In the genomic region with DNA sequence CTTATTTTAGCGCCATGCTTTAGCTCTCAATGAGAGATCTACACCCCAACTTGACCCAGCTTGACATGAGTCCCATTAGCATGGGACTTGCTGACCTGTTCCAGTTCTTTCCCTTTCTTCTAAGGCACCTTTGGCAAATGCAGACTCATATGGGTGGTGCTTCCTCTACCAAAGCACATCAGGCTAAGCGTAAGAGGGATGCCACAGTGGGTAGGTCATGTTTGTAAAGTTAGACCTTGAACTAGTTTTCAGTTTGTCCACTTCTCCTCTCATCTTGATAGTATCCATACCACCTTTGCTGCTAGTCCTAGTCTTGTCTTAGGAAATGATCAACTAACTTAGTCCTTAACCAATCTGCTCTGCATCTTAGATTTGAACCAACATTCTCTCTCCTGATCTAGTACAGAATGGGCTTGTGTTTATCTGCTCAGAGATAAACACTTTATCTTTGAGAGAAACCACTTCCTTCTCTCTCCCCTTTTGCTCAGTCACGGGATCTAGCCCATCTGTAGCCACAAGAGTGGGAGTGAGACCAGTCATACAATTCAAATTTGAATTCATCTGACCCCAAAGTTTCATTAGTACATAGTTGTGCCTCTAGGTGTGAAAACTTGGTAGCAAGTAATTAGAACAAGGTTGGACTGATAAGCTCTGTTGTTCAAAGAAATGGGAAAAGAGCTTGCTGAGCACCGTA, we compare ENCODE assay signal across 8 cellular contexts.
DNase-seq lines count a peak whose midpoint lies in the region; ATAC-seq and TF ChIP-seq lines count a peak whose summit lies in the region.

No MANE protein-coding gene starts in this region.

- no peak for TF ChIP-seq POLR2A in ovary (IDR thresholded peaks at IDR 0.05)

- peak in 1 of 3 donors; percentile 78 for DNase-seq in CD4-positive, CD25-positive, alpha-beta regulatory T cell
- peak; percentile 64 for DNase-seq in activated CD8-positive, alpha-beta T cell treated with anti-CD3 and anti-CD28 coated beads, Interleukin-2, amount 10 ng/mL, durations not matched to agents 7 days and 5 days
- no peak for DNase-seq in DMS114 treated with DMSO at 0.1 percent for 48 hours (lab: John Stamatoyannopoulos, UW; ENCODE audit: unreplicated experiment)
- DNase-seq in ovary: no peak
- no peak for DNase-seq in GF-D8 (lab: John Stamatoyannopoulos, UW)
- DNase-seq in NCI-H82 (lab: John Stamatoyannopoulos, UW): no peak

- H3K4me1 ChIP-seq in CD4-positive, CD25-positive, alpha-beta regulatory T cell (ENCODE audit: control insufficient read depth, insufficient read depth, low read length, poor library complexity, severe bottlenecking): peaks cover 21% of the 10 kb centered on the region
- no peaks in the 10 kb centered on the region for H3K4me1 ChIP-seq in ovary (ENCODE audit: insufficient read depth)

- peaks cover 18 to 35% (median 32%) of the 10 kb centered on the region in 4 donors for H3K4me1 Mint-ChIP-seq in CD4-positive, CD25-positive, alpha-beta regulatory T cell
- peaks cover 34% of the 10 kb centered on the region for H3K4me1 Mint-ChIP-seq in activated CD8-positive, alpha-beta T cell treated with anti-CD3 and anti-CD28 coated beads, Interleukin-2, amount 10 ng/mL, durations not matched to agents 7 days and 5 days (ENCODE audit: low read depth)

- H3K9me3 ChIP-seq in CD4-positive, CD25-positive, alpha-beta regulatory T cell (ENCODE audit: control insufficient read depth in 2 of 2, low read length in 2 of 2): peaks cover 6 to 9% of the 10 kb centered on the region in 2 experiments
- no peaks in the 10 kb centered on the region for H3K9me3 ChIP-seq in ovary

- POLR2A ChIA-PET in activated CD8-positive, alpha-beta T cell treated with anti-CD3 and anti-CD28 coated beads, Interleukin-2, amount 10 ng/mL, durations not matched to agents 7 days and 5 days (lab: Charles Lee): interaction anchor here (1.1 to 2.3 kb wide), 5 partner anchors 9 to 100 kb away, joined by 3 to 9 read pairs (median 3); partner anchors contain the start of gene CD44

- TF ChIP-seq EP300 in ovary (IDR thresholded peaks at IDR 0.05): no peak

- peak overlapping the region in 3 of 4 donors; percentile 39 to 52 (median 45) for H3K4me3 Mint-ChIP-seq in CD4-positive, CD25-positive, alpha-beta regulatory T cell
- H3K4me3 Mint-ChIP-seq in activated CD8-positive, alpha-beta T cell treated with anti-CD3 and anti-CD28 coated beads, Interleukin-2, amount 10 ng/mL, durations not matched to agents 7 days and 5 days: peak overlapping the region; percentile 3

- no peaks in the 10 kb centered on the region for H3K36me3 ChIP-seq in CD4-positive, CD25-positive, alpha-beta regulatory T cell (ENCODE audit: control insufficient read depth, insufficient read depth, low read length)
- no peaks in the 10 kb centered on the region for H3K36me3 ChIP-seq in ovary

- H3K27me3 Mint-ChIP-seq in CD4-positive, CD25-positive, alpha-beta regulatory T cell: no peaks in the 10 kb centered on the region
- no peaks in the 10 kb centered on the region for H3K27me3 Mint-ChIP-seq in activated CD8-positive, alpha-beta T cell treated with anti-CD3 and anti-CD28 coated beads, Interleukin-2, amount 10 ng/mL, durations not matched to agents 7 days and 5 days (ENCODE audit: low read depth)

- CTCF ChIA-PET in activated CD8-positive, alpha-beta T cell treated with anti-CD3 and anti-CD28 coated beads, Interleukin-2, amount 10 ng/mL, durations not matched to agents 7 days and 5 days (lab: Charles Lee): interaction anchor here (0.6 to 1.9 kb wide), 7 partner anchors 10 to 37 kb away, joined by 3 to 6 read pairs (median 3); no protein-coding TSS in a partner anchor

- peak overlapping the region; percentile 68 for H3K4me3 ChIP-seq in CD4-positive, CD25-positive, alpha-beta regulatory T cell (ENCODE audit: low read depth, low read length)
- H3K4me3 ChIP-seq in ovary: no peak overlapping the region

- peak overlapping the region; percentile 56 to 93 (median 63) for H3K27ac Mint-ChIP-seq in CD4-positive, CD25-positive, alpha-beta regulatory T cell
- peak overlapping the region; percentile 70 for H3K27ac Mint-ChIP-seq in activated CD8-positive, alpha-beta T cell treated with anti-CD3 and anti-CD28 coated beads, Interleukin-2, amount 10 ng/mL, durations not matched to agents 7 days and 5 days

- intact Hi-C loops in ovary (cut with DNase I): no loop called here

- peak overlapping the region; percentile 28 for H3K27ac ChIP-seq in CD4-positive, CD25-positive, alpha-beta regulatory T cell (ENCODE audit: insufficient read depth, low read length, poor library complexity, severe bottlenecking)
- H3K27ac ChIP-seq in ovary: no peak overlapping the region

- 80 to 90% (median 83%) methylated on average over 4 of the region's 4 CpGs for WGBS in ovary, 3 donors

- ATAC-seq in CD4-positive, CD25-positive, alpha-beta regulatory T cell (ENCODE audit: low read depth in 2 of 2): peak; percentile 59 to 65
- ATAC-seq in GM19397 (IDR thresholded peaks at IDR 0.05; ENCODE audit: unreplicated experiment) (peak; percentile 79), HG03280 (IDR thresholded peaks at IDR 0.05; ENCODE audit: unreplicated experiment) (peak; percentile 55)
- ATAC-seq in activated CD8-positive, alpha-beta T cell treated with anti-CD3 and anti-CD28 coated beads, Interleukin-2, amount 10 ng/mL, durations not matched to agents 7 days and 5 days: peak; percentile 89

- no peak for TF ChIP-seq CTCF in ovary (IDR thresholded peaks at IDR 0.05)

- peaks cover 9% of the 10 kb centered on the region for H3K36me3 Mint-ChIP-seq in CD4-positive, CD25-positive, alpha-beta regulatory T cell
- H3K36me3 Mint-ChIP-seq in activated CD8-positive, alpha-beta T cell treated with anti-CD3 and anti-CD28 coated beads, Interleukin-2, amount 10 ng/mL, durations not matched to agents 7 days and 5 days (ENCODE audit: low read depth): peaks cover 31% of the 10 kb centered on the region

- H3K27me3 ChIP-seq in CD4-positive, CD25-positive, alpha-beta regulatory T cell (ENCODE audit: control insufficient read depth, insufficient read depth, low read length): no peaks in the 10 kb centered on the region
- no peaks in the 10 kb centered on the region for H3K27me3 ChIP-seq in ovary

- peaks cover 0 to 17% (median 3%) of the 10 kb centered on the region in 7 donors for H3K9me3 Mint-ChIP-seq in CD4-positive, CD25-positive, alpha-beta regulatory T cell
- H3K9me3 Mint-ChIP-seq in activated CD8-positive, alpha-beta T cell treated with anti-CD3 and anti-CD28 coated beads, Interleukin-2, amount 10 ng/mL, durations not matched to agents 7 days and 5 days (ENCODE audit: insufficient read depth): peaks cover 28% of the 10 kb centered on the region
